17 cellular contexts compared by ENCODE assay signal in the genomic region with DNA sequence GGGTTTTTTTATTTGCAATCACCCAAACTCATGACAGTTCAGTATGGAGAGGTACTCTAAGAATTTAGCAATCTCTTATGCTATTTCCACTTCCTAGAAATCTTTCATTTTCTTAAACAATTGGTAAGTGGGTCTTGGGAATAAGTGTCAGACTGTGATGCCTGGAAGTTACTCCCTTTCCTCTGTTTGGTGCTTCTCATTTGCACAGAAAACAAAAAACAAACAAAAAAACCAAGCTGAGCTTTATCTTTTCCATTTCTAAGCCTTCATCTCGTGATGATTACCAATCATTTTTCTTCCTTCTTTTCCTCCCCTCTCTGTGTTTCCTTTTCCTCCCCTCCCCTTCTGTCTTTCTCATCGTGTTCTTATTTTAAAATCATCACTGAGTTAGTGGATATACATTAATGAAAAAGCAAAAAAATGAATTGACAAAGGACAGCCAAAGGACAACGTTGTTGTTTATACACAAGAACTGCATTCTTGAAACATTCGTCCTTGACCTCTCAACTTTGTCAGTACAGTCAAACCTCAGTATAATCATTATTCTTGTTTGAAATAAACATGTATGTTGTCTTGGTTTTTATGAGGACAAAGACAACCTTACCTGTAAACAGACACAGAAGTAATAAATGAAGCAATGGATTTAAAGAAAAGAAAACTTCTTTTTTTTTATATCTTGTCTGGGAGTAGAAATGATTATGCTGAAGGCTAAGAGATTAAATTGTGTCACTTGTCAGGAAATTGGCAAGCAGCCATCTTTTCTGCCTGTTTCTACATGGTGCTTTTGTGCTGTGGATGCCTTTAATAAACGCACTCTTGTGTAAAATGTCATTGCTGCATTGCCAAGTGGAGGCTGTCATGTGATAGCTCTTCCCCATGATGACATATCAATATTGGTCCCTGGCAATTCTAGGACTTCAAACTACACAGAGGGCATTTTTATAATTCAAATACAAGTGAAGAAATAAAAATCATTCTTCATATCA.
DNase-seq lines count a peak whose midpoint lies in the region; ATAC-seq, FAIRE-seq and TF ChIP-seq lines count a peak whose summit lies in the region.
"Had no signal": no experiment of that assay in that cellular context is flagged by ENCODE, and none has a peak within 500 bp of the region (broad histone marks: within the 10 kb centered on the region; RNA-seq: fewer than 3 reads in every experiment).

No MANE protein-coding gene starts in this region.

- H3K27ac ChIP-seq in kidney (ENCODE audit: low read depth in 2 of 2, low read length in 2 of 2), result no peak overlapping the region
- H3K27ac ChIP-seq: esophagus squamous epithelium, neural progenitor cell had no signal

- no peak for TF ChIP-seq CTCF in kidney (IDR thresholded peaks at IDR 0.05; ENCODE audit: borderline replicate concordance, extremely low read depth, insufficient read depth)

- ATAC-seq in HG03571 (IDR thresholded peaks at IDR 0.05; ENCODE audit: unreplicated experiment) (no peak), HG03097 (IDR thresholded peaks at IDR 0.05; ENCODE audit: low FRiP score, unreplicated experiment) (no peak)

- intact Hi-C loops in kidney (cut with DNase I), result no loop called here

- H3K4me1 ChIP-seq in kidney (ENCODE audit: control insufficient read depth in 1 of 2, insufficient read depth in 1 of 2, low read depth in 1 of 2, low read length in 2 of 2), result no peaks in the 10 kb centered on the region
- H3K4me1 ChIP-seq: esophagus squamous epithelium, neural progenitor cell had no signal

- no peak overlapping the region for H3K9ac ChIP-seq in kidney (ENCODE audit: low read length in 2 of 2)
- H3K9ac ChIP-seq: neural progenitor cell had no signal

- H3K9me3 ChIP-seq in kidney (ENCODE audit: control insufficient read depth in 1 of 2, low read length in 2 of 2), result peaks cover 0 to 3% of the 10 kb centered on the region in 2 donors
- H3K9me3 ChIP-seq: esophagus squamous epithelium had no signal

- peak; percentile 36 for DNase-seq in NCI-H1092 (lab: John Stamatoyannopoulos, UW)
- DNase-seq in NCI-H446 (lab: John Stamatoyannopoulos, UW), result peak; percentile 64 to 84
- DNase-seq in cerebellar cortex (ENCODE audit: low spot score), result peak; percentile 70
- DNase-seq in nucleus accumbens (lab: John Stamatoyannopoulos, UW), result peak in 46 of 56 donors; percentile 2 to 82 (median 52)
- DNase-seq in kidney, result no peak
- no peak for DNase-seq in AG08395 (ENCODE audit: low spot score)
- DNase-seq: activated CD4-positive, alpha-beta T cell treated with anti-CD3 and anti-CD28 coated beads for 4 hours; activated effector memory CD4-positive, alpha-beta T cell treated with Interleukin-2 at 50 U/mL for 16 hours; CD8-positive, alpha-beta memory T cell; central memory CD4-positive, alpha-beta T cell; esophagus squamous epithelium; islet precursor cell; NCI-H526 treated with DMSO at 0.1 percent for 48 hours; SW 1271 had no signal

- no peak overlapping the region for H3K4me3 ChIP-seq in kidney (ENCODE audit: low read length in 2 of 2)
- H3K4me3 ChIP-seq: esophagus squamous epithelium, neural progenitor cell had no signal

- H3K36me3 ChIP-seq in kidney (ENCODE audit: control insufficient read depth in 1 of 2, insufficient read depth in 2 of 2, low read length in 2 of 2), result no peaks in the 10 kb centered on the region
- H3K36me3 ChIP-seq: esophagus squamous epithelium, neural progenitor cell had no signal

- no peak for FAIRE-seq in kidney (lab: Jason Lieb, UNC)

Comparison
In these comparisons a context has a peak if more than half of its experiments do, and no peak if none do; other contexts are left out.
1. DNase-seq: peak in NCI-H1092 (single experiment), NCI-H446 (2 of 2), cerebellar cortex (single experiment) and nucleus accumbens (46 of 56); none in kidney (single experiment) and AG08395 (single experiment).